21 cellular contexts compared by ENCODE assay signal in genomic region chr2:152602750-152603149, GRCh38.
A peak's percentile ranks its signal among the peaks of the same experiment; 100 is the strongest.
DNase-seq lines count a peak whose midpoint lies in the region; ATAC-seq, FAIRE-seq and TF ChIP-seq lines count a peak whose summit lies in the region.
"Had no signal": no experiment of that assay in that cellular context is flagged by ENCODE, and none has a peak within 500 bp of the region (broad histone marks: within the 10 kb centered on the region; RNA-seq: fewer than 3 reads in every experiment).

No MANE protein-coding gene starts in this region.

- H3K36me3 ChIP-seq in HepG2 (replicated peaks in 1 of 2; ENCODE audit: control insufficient read depth in 1 of 2, insufficient read depth in 2 of 2, low read length in 2 of 2) (peaks cover 12 to 36% of the 10 kb centered on the region in 2 experiments), right lobe of liver (no peaks in the 10 kb centered on the region), Caco-2 (ENCODE audit: control insufficient read depth, insufficient read depth, low read length) (no peaks in the 10 kb centered on the region)

- H3K9me3 Mint-ChIP-seq in nephron (no peaks in the 10 kb centered on the region), Caco-2 (ENCODE audit: unreplicated experiment) (no peaks in the 10 kb centered on the region)
- H3K9me3 Mint-ChIP-seq: CD4-positive, CD25-positive, alpha-beta regulatory T cell; CD8-positive, alpha-beta memory T cell; HFFc6 had no signal

- DNase-seq in HepG2 (ENCODE audit: low spot score): peak; percentile 9
- DNase-seq in right lobe of liver: no peak
- no peak for DNase-seq in dorsolateral prefrontal cortex
- peak; percentile 33 for DNase-seq in renal cortical epithelial cell (ENCODE audit: low read depth)
- no peak for DNase-seq in Caco-2
- DNase-seq in germinal center (ENCODE audit: low spot score): no peak
- DNase-seq: C1 segment of cervical spinal cord; CD4-positive, CD25-positive, alpha-beta regulatory T cell; CD8-positive, alpha-beta memory T cell; COR-L47; DMS79; GF-D8; GOT3; H7; HFFc6 had no signal

- TF ChIP-seq CTCF in HepG2 (CRISPR knock-in tag; IDR thresholded peaks at IDR 0.05) (no peak), right lobe of liver (IDR thresholded peaks at IDR 0.05) (no peak), dorsolateral prefrontal cortex (IDR thresholded peaks at IDR 0.05 in 54 of 56, conservative IDR thresholded peaks at IDR 0.05 in 2 of 56; ENCODE audit: low read depth in 1 of 56, partially characterized antibody in 56 of 56) (no peak), nephron (IDR thresholded peaks at IDR 0.05; ENCODE audit: unreplicated experiment in 3 of 3) (no peak), Caco-2 (IDR thresholded peaks at IDR 0.05; ENCODE audit: insufficient read depth in 1 of 2, low read depth in 1 of 2, low read length in 1 of 2, severe bottlenecking in 1 of 2, unreplicated experiment in 1 of 2) (no peak)

- H3K4me3 Mint-ChIP-seq in nephron (no peak overlapping the region), Caco-2 (ENCODE audit: unreplicated experiment) (no peak overlapping the region)
- H3K4me3 Mint-ChIP-seq: CD4-positive, CD25-positive, alpha-beta regulatory T cell; CD8-positive, alpha-beta memory T cell; HFFc6 had no signal

- H3K4me1 Mint-ChIP-seq in nephron (peaks cover 31% of the 10 kb centered on the region), Caco-2 (ENCODE audit: low read depth, unreplicated experiment) (peaks cover 6% of the 10 kb centered on the region)

- POLR2A ChIA-PET in HepG2 (lab: Yijun Ruan, JAX): no interaction called here
- POLR2A ChIA-PET in Caco-2 (lab: Charles Lee): no interaction called here

- intact Hi-C loops in HepG2 (cut with micrococcal nuclease; ENCODE audit: unreplicated experiment): no loop called here
- intact Hi-C loops in right lobe of liver (cut with DNase I): no loop called here
- intact Hi-C loops in dorsolateral prefrontal cortex (cut with DNase I): no loop called here
- intact Hi-C loops in Caco-2 (cut with micrococcal nuclease; ENCODE audit: unreplicated experiment): no loop called here

- no peak overlapping the region for H2AFZ ChIP-seq in HepG2 (ENCODE audit: low read length)

- no peak for TF ChIP-seq RAD21 in HepG2 (CRISPR knock-in tag; IDR thresholded peaks at IDR 0.05)

- CTCF ChIA-PET in HepG2 (lab: Yijun Ruan, JAX; ENCODE audit: low intra/inter-chr PET ratio, low total read pairs) (no interaction called here), Caco-2 (lab: Charles Lee) (interaction anchor here (0.6 kb wide), 1 partner anchor 12 kb away, joined by 3 read pairs; no protein-coding TSS in a partner anchor)

- H3K4me3 ChIP-seq in HepG2 (replicated peaks in 1 of 3; ENCODE audit: insufficient read depth in 1 of 3, low read depth in 2 of 3, low read length in 3 of 3) (no peak overlapping the region), right lobe of liver (no peak overlapping the region), dorsolateral prefrontal cortex (no peak overlapping the region), Caco-2 (ENCODE audit: low read depth, low read length) (no peak overlapping the region)
- H3K4me3 ChIP-seq: A549 had no signal

- BruUV-seq in HepG2 (replicated peaks; lab: Mats Ljungman, UMichigan) (no TSS peak), Caco-2 (replicated peaks; lab: Mats Ljungman, UMichigan) (no TSS peak)

- peaks cover 27% of the 10 kb centered on the region for H3K36me3 Mint-ChIP-seq in nephron (ENCODE audit: low read depth)
- peaks cover 13% of the 10 kb centered on the region for H3K36me3 Mint-ChIP-seq in Caco-2 (ENCODE audit: insufficient read depth, unreplicated experiment)
- H3K36me3 Mint-ChIP-seq: CD4-positive, CD25-positive, alpha-beta regulatory T cell; CD8-positive, alpha-beta memory T cell had no signal

- H3K79me2 ChIP-seq in HepG2 (ENCODE audit: insufficient read depth, low read length): no peaks in the 10 kb centered on the region

- H3K27ac ChIP-seq in HepG2 (ENCODE audit: extremely low read length, insufficient read depth, low read length) (no peak overlapping the region), right lobe of liver (no peak overlapping the region), dorsolateral prefrontal cortex (peak overlapping the region in 32 of 59 donors; percentile 1 to 74 (median 50))
- H3K27ac ChIP-seq: 22Rv1, A549 had no signal

- H4K20me1 ChIP-seq in HepG2 (ENCODE audit: insufficient read depth, low read length): no peaks in the 10 kb centered on the region

- ATAC-seq in HepG2 (no peak), right lobe of liver (no peak), HG02852 (IDR thresholded peaks at IDR 0.05; ENCODE audit: unreplicated experiment) (no peak)
- ATAC-seq: A549, HCT116 had no signal

- TF ChIP-seq EP300 in HepG2 (IDR thresholded peaks at IDR 0.05; ENCODE audit: low read depth in 2 of 2, low read length in 2 of 2) (no peak), HepG2 (CRISPR knock-in tag; IDR thresholded peaks at IDR 0.05; ENCODE audit: borderline replicate concordance) (no peak)

- WGBS in HepG2 (ENCODE audit: low lambda C conversion rate): 92% methylated on average over 8 of the region's 8 CpGs
- WGBS in right lobe of liver (ENCODE audit: insufficient coverage, low coverage, low lambda C conversion rate, missing lambda C conversion rate): 68% methylated on average over 7 of the region's 8 CpGs

- H3K27me3 Mint-ChIP-seq in nephron (ENCODE audit: low read depth) (no peaks in the 10 kb centered on the region), Caco-2 (ENCODE audit: insufficient read depth, unreplicated experiment) (no peaks in the 10 kb centered on the region)

- in situ Hi-C loops in HepG2 (cut with HindIII; ENCODE audit: extremely low pct_ligation_motif_present, low pct_unique_long_range_greater_than_20kb): no loop called here

- H3K27ac Mint-ChIP-seq in nephron (peak overlapping the region; percentile 5 to 43 (median 26)), Caco-2 (ENCODE audit: unreplicated experiment) (no peak overlapping the region)
- H3K27ac Mint-ChIP-seq: CD4-positive, CD25-positive, alpha-beta regulatory T cell; CD8-positive, alpha-beta memory T cell; HFFc6 had no signal

- no peak for FAIRE-seq in HepG2 (lab: Jason Lieb, UNC)
- FAIRE-seq: A549, D721Med had no signal

- H3K9me3 ChIP-seq in HepG2 (ENCODE audit: low read length) (no peaks in the 10 kb centered on the region), right lobe of liver (no peaks in the 10 kb centered on the region), Caco-2 (no peaks in the 10 kb centered on the region)
- H3K9me3 ChIP-seq: A549 had no signal

- no peak overlapping the region for H3K4me2 ChIP-seq in HepG2 (ENCODE audit: low read depth, low read length)
- H3K4me2 ChIP-seq: A549 had no signal

- H3K9ac ChIP-seq in HepG2 (ENCODE audit: insufficient read depth, low read depth, low read length): no peak overlapping the region

- H3K4me1 ChIP-seq in HepG2 (ENCODE audit: insufficient read depth, low read length): peaks cover 17% of the 10 kb centered on the region
- H3K4me1 ChIP-seq in right lobe of liver: no peaks in the 10 kb centered on the region
- no peaks in the 10 kb centered on the region for H3K4me1 ChIP-seq in Caco-2

- TF ChIP-seq POLR2A in HepG2 (IDR thresholded peaks at IDR 0.05; ENCODE audit: insufficient read depth in 1 of 2, low read depth in 2 of 2, low read length in 2 of 2) (no peak), right lobe of liver (IDR thresholded peaks at IDR 0.05) (no peak)

- H3K27me3 ChIP-seq in HepG2 (ENCODE audit: control insufficient read depth in 1 of 2, insufficient read depth in 2 of 2, low read length in 2 of 2) (no peaks in the 10 kb centered on the region), right lobe of liver (no peaks in the 10 kb centered on the region), dorsolateral prefrontal cortex (no peaks in the 10 kb centered on the region), Caco-2 (replicated peaks; ENCODE audit: control insufficient read depth, insufficient read depth, low read length) (no peaks in the 10 kb centered on the region)

TF ChIP-seq in HepG2, 621 proteins besides CTCF, POLR2A, EP300 and RAD21:
- TF ChIP-seq ZNF550 (CRISPR knock-in tag; IDR thresholded peaks at IDR 0.05; ENCODE audit: borderline replicate concordance) (0 out of 2 replicates have a peak, but pooled peaks have one; percentile 51), SNRNP70 (IDR thresholded peaks at IDR 0.05; ENCODE audit: low read depth, low read length) (no peak), SYNCRIP (IDR thresholded peaks at IDR 0.05; ENCODE audit: insufficient read depth, low read depth, low read length) (no peak)

Comparison
In these comparisons a context has a peak if more than half of its experiments do, and no peak if none do; other contexts are left out.
1. DNase-seq: peak in HepG2 (single experiment) and renal cortical epithelial cell (single experiment); none in right lobe of liver (0 of 3), dorsolateral prefrontal cortex (0 of 10), Caco-2 (0 of 2) and germinal center (single experiment).
2. H3K27ac ChIP-seq: peak in dorsolateral prefrontal cortex (32 of 59); none in HepG2 (single experiment) and right lobe of liver (0 of 3).